ENCODE assay signal across 1 cellular context in genomic region chr17:58920773-58921172, GRCh38.
TF ChIP-seq lines count a peak whose summit lies in the region.

No MANE protein-coding gene starts in this region.

TF ChIP-seq in A549, 52 proteins besides CTCF, POLR2A, EP300 and RAD21 (continued from another document):
- TF ChIP-seq ELK1 (IDR thresholded peaks at IDR 0.05; ENCODE audit: low read depth, low read length) (no peak), SREBF2 (IDR thresholded peaks at IDR 0.05) (no peak), ZC3H11A (IDR thresholded peaks at IDR 0.05) (no peak), ESRRA (IDR thresholded peaks at IDR 0.05; ENCODE audit: borderline replicate concordance, low read length) (no peak), HES2 (IDR thresholded peaks at IDR 0.05) (no peak), NR3C1 (IDR thresholded peaks at IDR 0.05) (no peak), NPAS2 (CRISPR knock-in tag; IDR thresholded peaks at IDR 0.05; ENCODE audit: borderline replicate concordance) (no peak), JUN (IDR thresholded peaks at IDR 0.05) (no peak), BCL3 (IDR thresholded peaks at IDR 0.05) (no peak), HEYL (CRISPR knock-in tag; IDR thresholded peaks at IDR 0.05) (no peak), TP53 (CRISPR knock-in tag; IDR thresholded peaks at IDR 0.05) (no peak), CEBPB (IDR thresholded peaks at IDR 0.05) (no peak), PBX3 (IDR thresholded peaks at IDR 0.05) (no peak), POLR2AphosphoS2 (conservative IDR thresholded peaks at IDR 0.05; ENCODE audit: low read length) (no peak)
